Comparison of ENCODE assay signal across 20 cellular contexts in the genomic region with DNA sequence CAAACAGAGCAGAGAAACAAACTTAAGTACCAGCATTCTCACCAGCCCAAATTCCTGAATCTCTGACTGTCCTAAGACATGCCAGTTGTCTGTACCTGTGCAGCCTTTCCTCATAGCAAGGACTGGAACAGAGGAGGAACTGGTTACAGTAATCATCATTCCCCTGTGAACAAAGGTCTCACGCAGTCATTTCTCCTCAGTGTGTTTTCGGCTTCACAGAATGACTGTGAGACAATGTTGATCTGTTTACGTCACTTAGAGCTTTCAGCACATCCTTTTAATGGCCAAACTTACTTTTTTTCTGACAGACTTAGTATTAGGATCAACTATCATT.
DNase-seq lines count a peak whose midpoint lies in the region; ATAC-seq, FAIRE-seq and TF ChIP-seq lines count a peak whose summit lies in the region.
"Had no signal": no experiment of that assay in that cellular context is flagged by ENCODE, and none has a peak within 500 bp of the region (broad histone marks: within the 10 kb centered on the region; RNA-seq: fewer than 3 reads in every experiment).

No MANE protein-coding gene starts in this region.

- H3K9me3 ChIP-seq in cardiac muscle cell (ENCODE audit: low read depth) (no peaks in the 10 kb centered on the region), heart right ventricle (peaks cover 0 to 17% (median 9%) of the 10 kb centered on the region in 11 donors), OCI-LY1 (ENCODE audit: low read length) (peaks cover 11% of the 10 kb centered on the region), keratinocyte (ENCODE audit: control insufficient read depth, low read depth, low read length) (peaks cover 5% of the 10 kb centered on the region)

- H3K27ac ChIP-seq in cardiac muscle cell (peak overlapping the region; percentile 6), heart right ventricle (no peak overlapping the region), OCI-LY1 (ENCODE audit: low read depth, low read length, poor library complexity, severe bottlenecking) (peak overlapping the region; percentile 18), keratinocyte (ENCODE audit: control insufficient read depth, insufficient read depth, low read length) (no peak overlapping the region)

- no peak overlapping the region for H3K4me2 ChIP-seq in OCI-LY1 (ENCODE audit: low read length)
- no peak overlapping the region for H3K4me2 ChIP-seq in keratinocyte (ENCODE audit: control insufficient read depth, extremely low read depth, insufficient read depth, low read depth, low read length)

- ATAC-seq in heart right ventricle, result no peak
- peak; percentile 60 for ATAC-seq in stimulated activated effector memory CD8-positive, alpha-beta T cell treated with anti-CD3 and anti-CD28 coated beads, Interleukin-12 subunit alpha, Interleukin-12 subunit beta, amount 100 ng/mL, for 72 hours
- ATAC-seq: PC-3 had no signal

- no peak overlapping the region for H3K4me3 Mint-ChIP-seq in stimulated activated effector memory CD8-positive, alpha-beta T cell treated with anti-CD3 and anti-CD28 coated beads, Interleukin-12 subunit alpha, Interleukin-12 subunit beta, amount 100 ng/mL, for 72 hours
- H3K4me3 Mint-ChIP-seq in activated T-helper 1 cell treated with anti-CD3 and anti-CD28 coated beads, Interleukin-12 subunit alpha, Interleukin-12 subunit beta, Interleukin-2, Interleukin-4 antibody, amounts not matched to agents 30 ng/mL and 10 ng/mL and 1 ng/mL, durations not matched to agents 14 hours and 24 hours and 36 hours, result no peak overlapping the region
- H3K4me3 Mint-ChIP-seq: CD14-positive monocyte had no signal

- H3K9me3 Mint-ChIP-seq in stimulated activated effector memory CD8-positive, alpha-beta T cell treated with anti-CD3 and anti-CD28 coated beads, Interleukin-12 subunit alpha, Interleukin-12 subunit beta, amount 100 ng/mL, for 72 hours, result peaks cover 11% of the 10 kb centered on the region
- peaks cover 27% of the 10 kb centered on the region for H3K9me3 Mint-ChIP-seq in activated T-helper 1 cell treated with anti-CD3 and anti-CD28 coated beads, Interleukin-12 subunit alpha, Interleukin-12 subunit beta, Interleukin-2, Interleukin-4 antibody, amounts not matched to agents 30 ng/mL and 10 ng/mL and 1 ng/mL, durations not matched to agents 14 hours and 24 hours and 36 hours

- no peaks in the 10 kb centered on the region for H3K36me3 ChIP-seq in cardiac muscle cell
- peaks cover 0 to 6% (median 0%) of the 10 kb centered on the region in 9 donors for H3K36me3 ChIP-seq in heart right ventricle
- peaks cover 22% of the 10 kb centered on the region for H3K36me3 ChIP-seq in OCI-LY1 (ENCODE audit: insufficient read depth, low read length)
- H3K36me3 ChIP-seq in keratinocyte (ENCODE audit: control insufficient read depth in 2 of 2, extremely low read depth in 1 of 2, insufficient read depth in 2 of 2, low read length in 2 of 2), result peaks cover 0 to 1% of the 10 kb centered on the region in 2 experiments

- WGBS in heart right ventricle, 2 donors, result 89% methylated on average over 3 of the region's 3 CpGs

- intact Hi-C loops in heart right ventricle (cut with DNase I), result no loop called here
- intact Hi-C loops in activated T-helper 1 cell treated with anti-CD3 and anti-CD28 coated beads, Interleukin-12 subunit alpha, Interleukin-12 subunit beta, Interleukin-2, Interleukin-4 antibody, amounts not matched to agents 30 ng/mL and 10 ng/mL and 1 ng/mL, durations not matched to agents 14 hours and 24 hours and 36 hours (cut with micrococcal nuclease), result no loop called here

- H3K4me1 ChIP-seq in cardiac muscle cell (ENCODE audit: low read depth) (peaks cover 21% of the 10 kb centered on the region), heart right ventricle (peaks cover 0 to 22% (median 5%) of the 10 kb centered on the region in 9 donors), OCI-LY1 (ENCODE audit: insufficient read depth, low read length, severe bottlenecking) (peaks cover 17% of the 10 kb centered on the region), keratinocyte (ENCODE audit: control insufficient read depth, extremely low read depth, insufficient read depth, low read length) (no peaks in the 10 kb centered on the region)

- H3K9me2 ChIP-seq in OCI-LY1 (ENCODE audit: low read depth, low read length), result no peaks in the 10 kb centered on the region

- H3K27me3 ChIP-seq in cardiac muscle cell (no peaks in the 10 kb centered on the region), heart right ventricle (no peaks in the 10 kb centered on the region), OCI-LY1 (ENCODE audit: insufficient read depth, low read length) (no peaks in the 10 kb centered on the region), keratinocyte (ENCODE audit: control insufficient read depth, extremely low read depth, insufficient read depth, low read length) (no peaks in the 10 kb centered on the region)
- H3K27me3 ChIP-seq: MG63 had no signal

- H2AFZ ChIP-seq in OCI-LY1 (ENCODE audit: low read length), result no peak overlapping the region
- no peak overlapping the region for H2AFZ ChIP-seq in keratinocyte (ENCODE audit: control insufficient read depth, low read length)

- H3F3A ChIP-seq in OCI-LY1 (ENCODE audit: insufficient read depth, low read length), result no peaks in the 10 kb centered on the region

- H3K79me2 ChIP-seq in OCI-LY1 (ENCODE audit: insufficient read depth, low read length), result no peaks in the 10 kb centered on the region
- H3K79me2 ChIP-seq in keratinocyte (ENCODE audit: control insufficient read depth, insufficient read depth, low read length), result no peaks in the 10 kb centered on the region

- no peaks in the 10 kb centered on the region for H3K36me3 Mint-ChIP-seq in stimulated activated effector memory CD8-positive, alpha-beta T cell treated with anti-CD3 and anti-CD28 coated beads, Interleukin-12 subunit alpha, Interleukin-12 subunit beta, amount 100 ng/mL, for 72 hours
- H3K36me3 Mint-ChIP-seq in activated T-helper 1 cell treated with anti-CD3 and anti-CD28 coated beads, Interleukin-12 subunit alpha, Interleukin-12 subunit beta, Interleukin-2, Interleukin-4 antibody, amounts not matched to agents 30 ng/mL and 10 ng/mL and 1 ng/mL, durations not matched to agents 14 hours and 24 hours and 36 hours (ENCODE audit: low read depth), result peaks cover 17% of the 10 kb centered on the region

- TF ChIP-seq CTCF in cardiac muscle cell (IDR thresholded peaks at IDR 0.05; ENCODE audit: low read depth, low read length) (no peak), heart right ventricle (IDR thresholded peaks at IDR 0.05) (no peak), OCI-LY1 (IDR thresholded peaks at IDR 0.05; ENCODE audit: low read length) (no peak), keratinocyte (optimal IDR thresholded peaks at IDR 0.05 in 1 of 3, IDR thresholded peaks at IDR 0.05 in 1 of 3, conservative IDR thresholded peaks at IDR 0.05 in 1 of 3; ENCODE audit: extremely low read depth in 1 of 3, insufficient read depth in 2 of 3, low read length in 3 of 3) (no peak)

- no peak overlapping the region for H3K9ac ChIP-seq in OCI-LY1 (ENCODE audit: low read length)
- no peak overlapping the region for H3K9ac ChIP-seq in keratinocyte (ENCODE audit: control insufficient read depth, extremely low read depth, insufficient read depth, low read length)

- H3K4me3 ChIP-seq in cardiac muscle cell (no peak overlapping the region), heart right ventricle (no peak overlapping the region), OCI-LY1 (ENCODE audit: low read depth, low read length, poor library complexity, severe bottlenecking) (no peak overlapping the region), keratinocyte (ENCODE audit: control insufficient read depth in 2 of 3, extremely low read depth in 1 of 3, insufficient read depth in 2 of 3, low read depth in 1 of 3, low read length in 3 of 3) (no peak overlapping the region)
- H3K4me3 ChIP-seq: MG63 had no signal

- peak overlapping the region; percentile 88 for H3K27ac Mint-ChIP-seq in stimulated activated effector memory CD8-positive, alpha-beta T cell treated with anti-CD3 and anti-CD28 coated beads, Interleukin-12 subunit alpha, Interleukin-12 subunit beta, amount 100 ng/mL, for 72 hours
- no peak overlapping the region for H3K27ac Mint-ChIP-seq in activated T-helper 1 cell treated with anti-CD3 and anti-CD28 coated beads, Interleukin-12 subunit alpha, Interleukin-12 subunit beta, Interleukin-2, Interleukin-4 antibody, amounts not matched to agents 30 ng/mL and 10 ng/mL and 1 ng/mL, durations not matched to agents 14 hours and 24 hours and 36 hours

- no peaks in the 10 kb centered on the region for H4K20me1 ChIP-seq in OCI-LY1 (ENCODE audit: insufficient read depth, low read length)
- no peaks in the 10 kb centered on the region for H4K20me1 ChIP-seq in keratinocyte (ENCODE audit: control insufficient read depth, extremely low read depth, insufficient read depth, low read length)

- dilution Hi-C loops in keratinocyte (cut with MboI; ENCODE audit: extremely low pct_ligation_motif_present, low sequenced_read_pairs), result no loop called here

- no peaks in the 10 kb centered on the region for H3K27me3 Mint-ChIP-seq in activated T-helper 1 cell treated with anti-CD3 and anti-CD28 coated beads, Interleukin-12 subunit alpha, Interleukin-12 subunit beta, Interleukin-2, Interleukin-4 antibody, amounts not matched to agents 30 ng/mL and 10 ng/mL and 1 ng/mL, durations not matched to agents 14 hours and 24 hours and 36 hours (ENCODE audit: insufficient read depth)

- DNase-seq in cardiac muscle cell (ENCODE audit: low read depth in 1 of 2, low spot score in 1 of 2) (no peak), heart right ventricle (no peak), keratinocyte (ENCODE audit: low read depth, low spot score) (no peak), NCI-H748 treated with DMSO at 0.1 percent for 48 hours (lab: John Stamatoyannopoulos, UW) (no peak)
- DNase-seq in stimulated activated effector memory CD8-positive, alpha-beta T cell treated with anti-CD3 and anti-CD28 coated beads, Interleukin-12 subunit alpha, Interleukin-12 subunit beta, amount 100 ng/mL, for 72 hours (ENCODE audit: low spot score in 2 of 2), result no peak
- DNase-seq in central memory CD4-positive, alpha-beta T cell, result no peak
- DNase-seq in activated T-helper 1 cell treated with anti-CD3 and anti-CD28 coated beads, Interleukin-12 subunit alpha, Interleukin-12 subunit beta, Interleukin-2, Interleukin-4 antibody, amounts not matched to agents 30 ng/mL and 10 ng/mL and 1 ng/mL, durations not matched to agents 14 hours and 24 hours and 36 hours (ENCODE audit: low spot score), result no peak
- DNase-seq: GOT3, HCEC 1CT, MG63, NCI-H1417, NCI-H187, NCI-H446 treated with DMSO at 0.1 percent for 48 hours, NCI-H526 treated with DMSO at 0.1 percent for 48 hours, PC-3, RPMI8226, SHP77 had no signal

- H3K9me1 ChIP-seq in keratinocyte (ENCODE audit: control insufficient read depth, extremely low read depth, insufficient read depth, low read length), result no peaks in the 10 kb centered on the region

- peaks cover 32% of the 10 kb centered on the region for H3K4me1 Mint-ChIP-seq in stimulated activated effector memory CD8-positive, alpha-beta T cell treated with anti-CD3 and anti-CD28 coated beads, Interleukin-12 subunit alpha, Interleukin-12 subunit beta, amount 100 ng/mL, for 72 hours
- H3K4me1 Mint-ChIP-seq in activated T-helper 1 cell treated with anti-CD3 and anti-CD28 coated beads, Interleukin-12 subunit alpha, Interleukin-12 subunit beta, Interleukin-2, Interleukin-4 antibody, amounts not matched to agents 30 ng/mL and 10 ng/mL and 1 ng/mL, durations not matched to agents 14 hours and 24 hours and 36 hours (ENCODE audit: low read depth), result peaks cover 38% of the 10 kb centered on the region

- FAIRE-seq in keratinocyte (lab: Jason Lieb, UNC), result peak; percentile 46
- FAIRE-seq: G401.6 had no signal

Comparison
In these comparisons a context has a peak if more than half of its experiments do, and no peak if none do; other contexts are left out.
1. H3K27ac ChIP-seq: peak in cardiac muscle cell (single experiment) and OCI-LY1 (single experiment); none in heart right ventricle (0 of 10) and keratinocyte (single experiment).